8 cellular contexts compared by ENCODE assay signal in the genomic region with DNA sequence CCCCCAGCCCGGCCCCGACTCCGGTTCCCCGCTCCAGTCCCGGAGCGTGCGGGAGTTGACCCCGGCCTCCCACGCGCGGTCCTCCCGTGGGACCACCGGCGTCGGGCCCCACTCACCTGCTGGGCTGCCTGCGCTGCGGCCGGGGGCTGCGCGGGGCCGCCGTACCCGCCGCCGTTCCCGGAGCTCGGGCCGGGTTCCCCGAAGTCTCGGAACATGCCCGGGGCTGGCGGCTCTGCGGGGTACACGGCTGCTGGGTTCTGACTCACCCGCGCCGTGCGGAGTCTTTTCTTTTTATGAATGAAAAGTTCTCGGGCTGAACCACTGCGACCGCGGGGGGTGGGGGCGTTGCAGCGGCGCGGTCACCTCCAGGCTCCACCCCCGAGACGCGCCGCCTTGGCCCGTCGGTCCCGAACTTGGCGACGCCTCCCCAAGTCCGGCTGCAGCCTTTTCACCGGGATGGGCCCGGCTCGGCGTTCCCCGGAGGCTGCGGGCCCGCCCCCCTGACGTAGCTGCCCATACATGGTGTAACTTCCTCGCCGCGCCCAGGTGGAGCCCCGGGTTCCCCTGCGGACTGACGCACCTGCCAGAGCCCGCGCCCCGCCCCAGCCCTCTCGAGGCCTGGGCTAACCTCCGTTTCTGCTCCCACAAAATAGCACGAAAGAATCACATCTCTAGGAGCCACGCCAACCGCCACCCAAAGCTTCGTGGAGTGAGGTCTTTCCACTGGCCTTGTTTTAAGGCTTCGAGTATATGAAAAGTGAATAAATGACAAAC. TPM values are rescaled to one million over a fixed set of nuclear protein-coding genes. Genes with fewer than 3 reads are reported as not detected.
DNase-seq lines count a peak whose midpoint lies in the region; ATAC-seq and TF ChIP-seq lines count a peak whose summit lies in the region.

TSS of gene FOSL1 (minus strand) at position 264 of the 774 bp plus-strand sequence. CDS start at position 215, 49 bp downstream.

- peak within 1 kb of the TSS; percentile 98 for H3K4me3 ChIP-seq in IMR-90 (ENCODE audit: insufficient read depth, low read depth, low read length)
- peak within 1 kb of the TSS; percentile 62 to 75 (median 68) for H3K4me3 ChIP-seq in upper lobe of left lung

- peak within 1 kb of the TSS; percentile 100 for H3K14ac ChIP-seq in IMR-90 (replicated peaks; ENCODE audit: low read depth, low read length)

- peaks cover 21% of the 10 kb centered on the region for H3K9me1 ChIP-seq in IMR-90 (ENCODE audit: insufficient read depth, low read length)

- peak within 1 kb of the TSS; percentile 99 for H2BK15ac ChIP-seq in IMR-90 (ENCODE audit: low read depth, low read length)

- CTCF ChIA-PET in IMR-90 (lab: Yijun Ruan, JAX), result interaction anchor here (0.6 to 1.1 kb wide), 2 partner anchors 12 to 257 kb away, joined by 3 to 4 read pairs; partner anchors contain the start of gene FIBP

- dilution Hi-C loops in IMR-90 (cut with HindIII; ENCODE audit: low sequenced_read_pairs, unreplicated experiment), result no loop called here

- H3K4me1 ChIP-seq in IMR-90 (ENCODE audit: control insufficient read depth, insufficient read depth, low read length) (peaks cover 38% of the 10 kb centered on the region), upper lobe of left lung (peaks cover 15 to 22% (median 18%) of the 10 kb centered on the region in 4 donors)

- intact Hi-C loops in IMR-90 (cut with micrococcal nuclease) (loop anchor here (2.0 kb wide), 1 partner anchor 14 kb away; no protein-coding TSS in a partner anchor), cardiac septum (cut with DNase I) (no loop called here), posterior cingulate gyrus (cut with DNase I) (no loop called here)

- H3K27me3 ChIP-seq in IMR-90 (ENCODE audit: control insufficient read depth, insufficient read depth, low read length) (no peaks in the 10 kb centered on the region), upper lobe of left lung (peaks cover 0 to 3% (median 0%) of the 10 kb centered on the region in 4 donors)

- H3K36me3 ChIP-seq in IMR-90 (ENCODE audit: control insufficient read depth, insufficient read depth, low read length), result peaks cover 19% of the 10 kb centered on the region
- H3K36me3 ChIP-seq in upper lobe of left lung, result no peaks in the 10 kb centered on the region

- ATAC-seq in GM21528 (IDR thresholded peaks at IDR 0.05; ENCODE audit: low FRiP score, unreplicated experiment) (peak; percentile 64), IMR-90 (ENCODE audit: low read depth) (peak; percentile 78), upper lobe of left lung (ENCODE audit: low FRiP score in 2 of 2) (peak; percentile 91 to 95)

- TF ChIP-seq POLR2A in IMR-90 (IDR thresholded peaks at IDR 0.05; ENCODE audit: low read depth, low read length) (peak; percentile 99), upper lobe of left lung (IDR thresholded peaks at IDR 0.05) (peak in 3 of 4 donors; percentile 64 to 81 (median 73))

- peak within 1 kb of the TSS; percentile 97 for H4K91ac ChIP-seq in IMR-90 (ENCODE audit: insufficient read depth, low read depth, low read length)

- peak within 1 kb of the TSS; percentile 100 for H2BK120ac ChIP-seq in IMR-90 (ENCODE audit: low read depth, low read length)

- WGBS in IMR-90 (ENCODE audit: extremely low coverage in 2 of 2, insufficient read length in 1 of 2), 2 experiments, result 0% methylated on average over 35 of the region's 80 CpGs; no CpG with 5 or more reads in 1 of the 2 experiments
- WGBS in upper lobe of left lung, 2 donors, result 5 to 7% methylated on average over 16 to 46 of the region's 80 CpGs

- H3K79me1 ChIP-seq in IMR-90 (ENCODE audit: low read depth in 1 of 2, low read length in 2 of 2), result peaks cover 28 to 45% of the 10 kb centered on the region in 2 experiments

- H3K9me3 ChIP-seq in IMR-90 (ENCODE audit: control insufficient read depth, insufficient read depth, low read length), result no peaks in the 10 kb centered on the region
- H3K9me3 ChIP-seq in upper lobe of left lung, result no peaks in the 10 kb centered on the region

- peak within 1 kb of the TSS; percentile 99 for H3K4ac ChIP-seq in IMR-90 (ENCODE audit: low read depth, low read length)

- BruUV-seq in IMR-90 (replicated peaks; lab: Mats Ljungman, UMichigan), result no TSS peak

- peak in 1 of 4 donors; percentile 10 for TF ChIP-seq EP300 in upper lobe of left lung (IDR thresholded peaks at IDR 0.05)

- peak within 1 kb of the TSS; percentile 100 for H2BK5ac ChIP-seq in IMR-90 (ENCODE audit: low read depth, low read length, poor library complexity, severe bottlenecking)

- H3K56ac ChIP-seq in IMR-90 (ENCODE audit: extremely low read depth, insufficient read depth, low read length), result peak within 1 kb of the TSS; percentile 99

- peak within 1 kb of the TSS; percentile 99 for H2AK9ac ChIP-seq in IMR-90 (replicated peaks; ENCODE audit: low read depth, low read length, poor library complexity)

- POLR2A ChIA-PET in IMR-90 (lab: Charles Lee; ENCODE audit: unreplicated experiment), result interaction anchor here (0.6 to 2.9 kb wide), 7 partner anchors 9 to 34 kb away, joined by 3 to 17 read pairs (median 3); partner anchors contain the start of gene FIBP

- TF ChIP-seq CTCF in IMR-90 (conservative IDR thresholded peaks at IDR 0.05; ENCODE audit: low read depth, low read length), result no peak
- TF ChIP-seq CTCF in upper lobe of left lung (IDR thresholded peaks at IDR 0.05), result peak in 1 of 6 experiments; percentile 9

- 0 out of 2 replicates have a peak, but pooled peaks have one; percentile 1 for TF ChIP-seq RAD21 in IMR-90 (IDR thresholded peaks at IDR 0.05; ENCODE audit: low read length)

- peak within 1 kb of the TSS; percentile 88 to 93 for H4K8ac ChIP-seq in IMR-90 (ENCODE audit: low read depth in 2 of 2, low read length in 2 of 2)

- peak within 1 kb of the TSS; percentile 96 for H3K18ac ChIP-seq in IMR-90 (ENCODE audit: low read depth, low read length)

- peak within 1 kb of the TSS; percentile 100 for H3K27ac ChIP-seq in IMR-90 (ENCODE audit: insufficient read depth, low read length)
- H3K27ac ChIP-seq in upper lobe of left lung, result peak within 1 kb of the TSS; percentile 70 to 84 (median 77)

- in situ Hi-C loops in IMR-90 (cut with MboI; ENCODE audit: low sequenced_read_pairs), result no loop called here

- peak within 1 kb of the TSS; percentile 99 for H3K9ac ChIP-seq in IMR-90 (ENCODE audit: low read depth, low read length)

- H3K4me2 ChIP-seq in IMR-90 (ENCODE audit: low read depth, low read length), result peak within 1 kb of the TSS; percentile 78

- H3K23ac ChIP-seq in IMR-90 (ENCODE audit: low read depth, low read length), result peak within 1 kb of the TSS; percentile 100

- DNase-seq in DMS79 treated with DMSO at 0.1 percent for 48 hours (lab: John Stamatoyannopoulos, UW) (peak; percentile 67), IMR-90 (peak; percentile 97), SW 1271 (lab: John Stamatoyannopoulos, UW) (peak; percentile 87 to 95), cardiac septum (ENCODE audit: low spot score) (peak; percentile 94), posterior cingulate gyrus (peak in 9 of 10 donors; percentile 36 to 93 (median 60)), upper lobe of left lung (peak; percentile 97)
- peak; percentile 89 for DNase-seq in activated naive CD8-positive, alpha-beta T cell treated with anti-CD3 and anti-CD28 coated beads, Interleukin-2, amount 50 U/mL, for 16 hours (ENCODE audit: low read depth, low spot score)

- H2AK5ac ChIP-seq in IMR-90 (ENCODE audit: low read depth, low read length), result peak within 1 kb of the TSS; percentile 99

- peak within 1 kb of the TSS; percentile 72 for H2AFZ ChIP-seq in IMR-90 (replicated peaks; ENCODE audit: low read length, poor library complexity)

- peak within 1 kb of the TSS; percentile 65 for H2BK20ac ChIP-seq in IMR-90 (ENCODE audit: low read depth, low read length)

- H4K20me1 ChIP-seq in IMR-90 (ENCODE audit: insufficient read depth, low read length), result peaks cover 43% of the 10 kb centered on the region

- H4K5ac ChIP-seq in IMR-90 (ENCODE audit: low read depth, low read length), result peak within 1 kb of the TSS; percentile 82

TF ChIP-seq in IMR-90, 13 proteins besides CTCF, POLR2A, EP300 and RAD21 (continues in another document):
- TF ChIP-seq MAZ (IDR thresholded peaks at IDR 0.05; ENCODE audit: borderline replicate concordance, low read depth, low read length) (peak; percentile 92; the same call in 1 of the 2 replicates), CHD1 (IDR thresholded peaks at IDR 0.05; ENCODE audit: low read depth, low read length) (peak; percentile 72; the same call in 1 of the 2 replicates), ELK1 (IDR thresholded peaks at IDR 0.05; ENCODE audit: borderline replicate concordance, low read depth, low read length) (no peak), NFE2L2 (IDR thresholded peaks at IDR 0.05; ENCODE audit: low read depth, low read length) (no peak; the same call in 1 of the 2 replicates), RFX5 (IDR thresholded peaks at IDR 0.05; ENCODE audit: low read depth, low read length) (no peak), BHLHE40 (IDR thresholded peaks at IDR 0.05; ENCODE audit: low read depth, low read length) (peak; percentile 94), FOS (IDR thresholded peaks at IDR 0.05; ENCODE audit: low read depth, low read length) (peak; percentile 64; the same call in 1 of the 2 replicates), MAFK (IDR thresholded peaks at IDR 0.05; ENCODE audit: low read depth, low read length) (no peak), MXI1 (IDR thresholded peaks at IDR 0.05; ENCODE audit: borderline replicate concordance, low read depth, low read length) (no peak; the same call in 1 of the 2 replicates)
- TF ChIP-seq, protein P1, sequence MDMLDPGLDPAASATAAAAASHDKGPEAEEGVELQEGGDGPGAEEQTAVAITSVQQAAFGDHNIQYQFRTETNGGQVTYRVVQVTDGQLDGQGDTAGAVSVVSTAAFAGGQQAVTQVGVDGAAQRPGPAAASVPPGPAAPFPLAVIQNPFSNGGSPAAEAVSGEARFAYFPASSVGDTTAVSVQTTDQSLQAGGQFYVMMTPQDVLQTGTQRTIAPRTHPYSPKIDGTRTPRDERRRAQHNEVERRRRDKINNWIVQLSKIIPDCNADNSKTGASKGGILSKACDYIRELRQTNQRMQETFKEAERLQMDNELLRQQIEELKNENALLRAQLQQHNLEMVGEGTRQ (IDR thresholded peaks at IDR 0.05; ENCODE audit: low read depth, low read length), result 0 out of 2 replicates have a peak, but pooled peaks have one; percentile 3

RNA-seq across cellular contexts. Expression of gene FOSL1, which starts in this region (rescaled TPM):
- total RNA-seq in IMR-90 (2012; rRNA removed) (17.2 and 26.1 TPM in 2 replicates), cardiac septum (2.0 TPM), upper lobe of left lung (10 to 100 TPM in 3 of 6 donors, 1 to 10 TPM in 3; 1.8 to 16.9 (median 8.2) TPM)
- 97.4 and 107 TPM in 2 replicates for polyA plus RNA-seq in IMR-90 (2012; rRNA removed)
- polyA plus RNA-seq in IMR-90 (2012; cell fraction: cytosol; rRNA removed), result 49.5 and 52.7 TPM in 2 replicates
- 81.8 and 101 TPM in 2 replicates for polyA plus RNA-seq in IMR-90 (2012; cell fraction: nucleus; rRNA removed; ENCODE audit: low replicate concordance)

Comparison
In these comparisons a context has a peak if more than half of its experiments do, and no peak if none do; other contexts are left out.
1. Peak in every context shown above with its lines: DNase-seq, ATAC-seq, H3K4me3 ChIP-seq and H3K27ac ChIP-seq.